In the genomic region with DNA sequence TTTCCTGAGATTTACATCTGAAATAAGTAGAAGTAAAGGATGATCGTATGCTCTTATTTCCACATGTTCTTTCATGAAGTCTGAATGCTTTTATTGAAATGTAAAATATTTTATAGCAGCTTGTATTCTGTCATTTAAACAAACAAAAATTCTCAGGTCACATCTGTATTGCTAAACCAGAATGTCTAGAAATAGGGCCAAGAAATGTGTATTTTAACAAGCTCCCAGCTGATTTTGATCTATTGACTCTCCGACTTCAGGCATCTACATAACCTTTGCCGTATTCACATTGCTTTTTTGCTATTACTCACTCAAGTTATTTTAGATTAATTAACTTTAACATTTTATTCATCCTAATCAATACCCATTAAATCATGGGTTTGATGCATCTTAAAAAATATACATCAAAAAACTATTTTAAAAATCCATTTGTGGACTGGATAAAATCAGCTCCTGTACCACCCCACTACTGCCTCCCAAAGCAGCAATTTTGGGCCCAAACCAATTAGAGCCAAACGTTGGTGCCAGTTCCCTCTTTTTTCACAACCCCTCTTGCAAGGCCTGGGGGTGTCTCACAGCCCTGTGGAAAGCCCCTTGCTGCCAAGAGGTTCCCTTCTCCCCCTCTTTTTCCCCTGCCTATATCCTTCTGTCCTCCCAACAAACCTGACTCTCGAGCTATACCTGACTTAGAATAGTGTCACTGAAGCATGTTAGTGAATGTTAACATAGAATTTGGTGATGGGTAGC, we compare ENCODE assay signal across 1 cellular context.
TF ChIP-seq lines count a peak whose summit lies in the region.

No MANE protein-coding gene starts in this region.

TF ChIP-seq in GM23338, 12 proteins besides CTCF, POLR2A, EP300 and RAD21 (continued from another document):
- TF ChIP-seq, protein P1, sequence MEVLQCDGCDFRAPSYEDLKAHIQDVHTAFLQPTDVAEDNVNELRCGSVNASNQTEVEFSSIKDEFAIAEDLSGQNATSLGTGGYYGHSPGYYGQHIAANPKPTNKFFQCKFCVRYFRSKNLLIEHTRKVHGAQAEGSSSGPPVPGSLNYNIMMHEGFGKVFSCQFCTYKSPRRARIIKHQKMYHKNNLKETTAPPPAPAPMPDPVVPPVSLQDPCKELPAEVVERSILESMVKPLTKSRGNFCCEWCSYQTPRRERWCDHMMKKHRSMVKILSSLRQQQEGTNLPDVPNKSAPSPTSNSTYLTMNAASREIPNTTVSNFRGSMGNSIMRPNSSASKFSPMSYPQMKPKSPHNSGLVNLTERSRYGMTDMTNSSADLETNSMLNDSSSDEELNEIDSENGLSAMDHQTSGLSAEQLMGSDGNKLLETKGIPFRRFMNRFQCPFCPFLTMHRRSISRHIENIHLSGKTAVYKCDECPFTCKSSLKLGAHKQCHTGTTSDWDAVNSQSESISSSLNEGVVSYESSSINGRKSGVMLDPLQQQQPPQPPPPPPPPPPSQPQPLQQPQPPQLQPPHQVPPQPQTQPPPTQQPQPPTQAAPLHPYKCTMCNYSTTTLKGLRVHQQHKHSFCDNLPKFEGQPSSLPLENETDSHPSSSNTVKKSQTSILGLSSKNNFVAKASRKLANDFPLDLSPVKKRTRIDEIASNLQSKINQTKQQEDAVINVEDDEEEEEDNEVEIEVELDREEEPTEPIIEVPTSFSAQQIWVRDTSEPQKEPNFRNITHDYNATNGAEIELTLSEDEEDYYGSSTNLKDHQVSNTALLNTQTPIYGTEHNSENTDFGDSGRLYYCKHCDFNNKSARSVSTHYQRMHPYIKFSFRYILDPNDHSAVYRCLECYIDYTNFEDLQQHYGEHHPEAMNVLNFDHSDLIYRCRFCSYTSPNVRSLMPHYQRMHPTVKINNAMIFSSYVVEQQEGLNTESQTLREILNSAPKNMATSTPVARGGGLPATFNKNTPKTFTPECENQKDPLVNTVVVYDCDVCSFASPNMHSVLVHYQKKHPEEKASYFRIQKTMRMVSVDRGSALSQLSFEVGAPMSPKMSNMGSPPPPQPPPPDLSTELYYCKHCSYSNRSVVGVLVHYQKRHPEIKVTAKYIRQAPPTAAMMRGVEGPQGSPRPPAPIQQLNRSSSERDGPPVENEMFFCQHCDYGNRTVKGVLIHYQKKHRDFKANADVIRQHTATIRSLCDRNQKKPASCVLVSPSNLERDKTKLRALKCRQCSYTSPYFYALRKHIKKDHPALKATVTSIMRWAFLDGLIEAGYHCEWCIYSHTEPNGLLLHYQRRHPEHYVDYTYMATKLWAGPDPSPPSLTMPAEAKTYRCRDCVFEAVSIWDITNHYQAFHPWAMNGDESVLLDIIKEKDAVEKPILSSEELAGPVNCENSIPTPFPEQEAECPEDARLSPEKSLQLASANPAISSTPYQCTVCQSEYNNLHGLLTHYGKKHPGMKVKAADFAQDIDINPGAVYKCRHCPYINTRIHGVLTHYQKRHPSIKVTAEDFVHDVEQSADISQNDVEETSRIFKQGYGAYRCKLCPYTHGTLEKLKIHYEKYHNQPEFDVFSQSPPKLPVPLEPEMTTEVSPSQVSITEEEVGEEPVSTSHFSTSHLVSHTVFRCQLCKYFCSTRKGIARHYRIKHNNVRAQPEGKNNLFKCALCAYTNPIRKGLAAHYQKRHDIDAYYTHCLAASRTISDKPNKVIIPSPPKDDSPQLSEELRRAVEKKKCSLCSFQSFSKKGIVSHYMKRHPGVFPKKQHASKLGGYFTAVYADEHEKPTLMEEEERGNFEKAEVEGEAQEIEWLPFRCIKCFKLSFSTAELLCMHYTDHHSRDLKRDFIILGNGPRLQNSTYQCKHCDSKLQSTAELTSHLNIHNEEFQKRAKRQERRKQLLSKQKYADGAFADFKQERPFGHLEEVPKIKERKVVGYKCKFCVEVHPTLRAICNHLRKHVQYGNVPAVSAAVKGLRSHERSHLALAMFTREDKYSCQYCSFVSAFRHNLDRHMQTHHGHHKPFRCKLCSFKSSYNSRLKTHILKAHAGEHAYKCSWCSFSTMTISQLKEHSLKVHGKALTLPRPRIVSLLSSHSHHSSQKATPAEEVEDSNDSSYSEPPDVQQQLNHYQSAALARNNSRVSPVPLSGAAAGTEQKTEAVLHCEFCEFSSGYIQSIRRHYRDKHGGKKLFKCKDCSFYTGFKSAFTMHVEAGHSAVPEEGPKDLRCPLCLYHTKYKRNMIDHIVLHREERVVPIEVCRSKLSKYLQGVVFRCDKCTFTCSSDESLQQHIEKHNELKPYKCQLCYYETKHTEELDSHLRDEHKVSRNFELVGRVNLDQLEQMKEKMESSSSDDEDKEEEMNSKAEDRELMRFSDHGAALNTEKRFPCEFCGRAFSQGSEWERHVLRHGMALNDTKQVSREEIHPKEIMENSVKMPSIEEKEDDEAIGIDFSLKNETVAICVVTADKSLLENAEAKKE (CRISPR knock-in tag; IDR thresholded peaks at IDR 0.05): no peak
- TF ChIP-seq POLR2AphosphoS5 (IDR thresholded peaks at IDR 0.05; ENCODE audit: low read depth) (no peak), ZNF331 (CRISPR knock-in tag; IDR thresholded peaks at IDR 0.05; ENCODE audit: low read depth) (no peak)
